Comparison of ENCODE assay signal across 16 cellular contexts in genomic region chr5:151284392-151284967, GRCh38. TPM values are rescaled to one million over a fixed set of nuclear protein-coding genes. Genes with fewer than 3 reads are reported as not detected.
DNase-seq lines count a peak whose midpoint lies in the region; FAIRE-seq and TF ChIP-seq lines count a peak whose summit lies in the region.
"Had no signal": no experiment of that assay in that cellular context is flagged by ENCODE, and none has a peak within 500 bp of the region (broad histone marks: within the 10 kb centered on the region; RNA-seq: fewer than 3 reads in every experiment).

No MANE protein-coding gene starts in this region.

- intact Hi-C loops in activated naive CD4-positive, alpha-beta T cell treated with anti-CD3 and anti-CD28 coated beads for 36 hours (cut with micrococcal nuclease), result loop anchor here (1.0 to 2.0 kb wide), 2 partner anchors 32 to 216 kb away; no protein-coding TSS in a partner anchor

- H3K4me1 ChIP-seq in Loucy (ENCODE audit: insufficient read depth, low read length, poor library complexity, severe bottlenecking) (no peaks in the 10 kb centered on the region), hepatocyte (ENCODE audit: insufficient read depth) (no peaks in the 10 kb centered on the region), small intestine (ENCODE audit: control insufficient read depth in 2 of 2, insufficient read depth in 1 of 2, low read depth in 1 of 2, low read length in 1 of 2) (no peaks in the 10 kb centered on the region)

- H3K27me3 ChIP-seq in Loucy (ENCODE audit: insufficient read depth, low read length, poor library complexity, severe bottlenecking) (no peaks in the 10 kb centered on the region), hepatocyte (no peaks in the 10 kb centered on the region), small intestine (ENCODE audit: control insufficient read depth in 2 of 2, insufficient read depth in 2 of 2, low read length in 2 of 2) (no peaks in the 10 kb centered on the region)

- peak; percentile 30 for DNase-seq in activated naive CD4-positive, alpha-beta T cell treated with anti-CD3 and anti-CD28 coated beads for 36 hours
- no peak for DNase-seq in activated naive CD4-positive, alpha-beta T cell treated with anti-CD3 and anti-CD28 coated beads, Interleukin-2, amount 10 ng/mL, durations not matched to agents 7 days and 5 days
- DNase-seq in chondrocyte (ENCODE audit: low spot score) (no peak), retinal pigment epithelial cell (ENCODE audit: low read depth) (no peak), hepatocyte (ENCODE audit: low spot score) (no peak), small intestine (no peak), mucosa of gallbladder (ENCODE audit: low spot score) (no peak)
- DNase-seq: cerebellar nuclear complex, GOT3, hypothalamus, naive B cell, NCI-H2081 treated with DMSO at 0.1 percent for 48 hours, T-helper 17 cell had no signal

- FAIRE-seq in small intestine (lab: Jason Lieb, UNC), result no peak

- H3K36me3 Mint-ChIP-seq in activated naive CD4-positive, alpha-beta T cell treated with anti-CD3 and anti-CD28 coated beads for 36 hours (ENCODE audit: low read depth), result no peaks in the 10 kb centered on the region
- H3K36me3 Mint-ChIP-seq in activated naive CD4-positive, alpha-beta T cell treated with anti-CD3 and anti-CD28 coated beads, Interleukin-2, amount 10 ng/mL, durations not matched to agents 7 days and 5 days, result no peaks in the 10 kb centered on the region
- no peaks in the 10 kb centered on the region for H3K36me3 Mint-ChIP-seq in chondrocyte (ENCODE audit: low read depth)
- H3K36me3 Mint-ChIP-seq: naive B cell had no signal

- H3K27ac Mint-ChIP-seq in activated naive CD4-positive, alpha-beta T cell treated with anti-CD3 and anti-CD28 coated beads for 36 hours, result no peak overlapping the region
- H3K27ac Mint-ChIP-seq in activated naive CD4-positive, alpha-beta T cell treated with anti-CD3 and anti-CD28 coated beads, Interleukin-2, amount 10 ng/mL, durations not matched to agents 7 days and 5 days, result no peak overlapping the region
- H3K27ac Mint-ChIP-seq in chondrocyte (ENCODE audit: unreplicated experiment), result no peak overlapping the region
- H3K27ac Mint-ChIP-seq: T-helper 17 cell had no signal

- no peaks in the 10 kb centered on the region for H3K27me3 Mint-ChIP-seq in activated naive CD4-positive, alpha-beta T cell treated with anti-CD3 and anti-CD28 coated beads for 36 hours (ENCODE audit: low read depth)
- peaks cover 10% of the 10 kb centered on the region for H3K27me3 Mint-ChIP-seq in activated naive CD4-positive, alpha-beta T cell treated with anti-CD3 and anti-CD28 coated beads, Interleukin-2, amount 10 ng/mL, durations not matched to agents 7 days and 5 days
- H3K27me3 Mint-ChIP-seq in chondrocyte (ENCODE audit: low read depth), result peaks cover 27% of the 10 kb centered on the region
- H3K27me3 Mint-ChIP-seq: naive B cell had no signal

- 40% methylated on average over 8 of the region's 8 CpGs for WGBS in hepatocyte (ENCODE audit: low lambda C conversion rate, missing lambda C conversion rate)
- WGBS in small intestine, 3 donors, result 29 to 30% (median 30%) methylated on average over 8 of the region's 8 CpGs

- H3K9me3 Mint-ChIP-seq in activated naive CD4-positive, alpha-beta T cell treated with anti-CD3 and anti-CD28 coated beads for 36 hours, result no peaks in the 10 kb centered on the region
- H3K9me3 Mint-ChIP-seq in activated naive CD4-positive, alpha-beta T cell treated with anti-CD3 and anti-CD28 coated beads, Interleukin-2, amount 10 ng/mL, durations not matched to agents 7 days and 5 days, result no peaks in the 10 kb centered on the region
- H3K9me3 Mint-ChIP-seq in chondrocyte (ENCODE audit: low read depth), result no peaks in the 10 kb centered on the region
- H3K9me3 Mint-ChIP-seq: naive B cell had no signal

- no peak overlapping the region for H3K9ac ChIP-seq in Loucy (ENCODE audit: low read depth, low read length, poor library complexity, severe bottlenecking)

- TF ChIP-seq CTCF in Loucy (conservative IDR thresholded peaks at IDR 0.05; ENCODE audit: low read length), result peak; percentile 60
- peak; percentile 42 for TF ChIP-seq CTCF in chondrocyte (IDR thresholded peaks at IDR 0.05)
- TF ChIP-seq CTCF in retinal pigment epithelial cell (conservative IDR thresholded peaks at IDR 0.05; ENCODE audit: low read depth, low read length), result peak; percentile 39
- no peak for TF ChIP-seq CTCF in hepatocyte (IDR thresholded peaks at IDR 0.05; ENCODE audit: poor library complexity)

- H3K79me2 ChIP-seq in Loucy (ENCODE audit: insufficient read depth, low read length) (no peaks in the 10 kb centered on the region), hepatocyte (no peaks in the 10 kb centered on the region)

- H3K4me3 Mint-ChIP-seq in activated naive CD4-positive, alpha-beta T cell treated with anti-CD3 and anti-CD28 coated beads for 36 hours, result no peak overlapping the region
- no peak overlapping the region for H3K4me3 Mint-ChIP-seq in activated naive CD4-positive, alpha-beta T cell treated with anti-CD3 and anti-CD28 coated beads, Interleukin-2, amount 10 ng/mL, durations not matched to agents 7 days and 5 days
- no peak overlapping the region for H3K4me3 Mint-ChIP-seq in chondrocyte (ENCODE audit: unreplicated experiment)
- H3K4me3 Mint-ChIP-seq: naive B cell, T-helper 17 cell had no signal

- no peak overlapping the region for H3K27ac ChIP-seq in hepatocyte
- no peak overlapping the region for H3K27ac ChIP-seq in small intestine (ENCODE audit: low read depth in 1 of 2, low read length in 1 of 2)

- no peak overlapping the region for H3K4me3 ChIP-seq in Loucy (ENCODE audit: low read length, poor library complexity, severe bottlenecking)
- H3K4me3 ChIP-seq in retinal pigment epithelial cell (ENCODE audit: low read length), result no peak overlapping the region
- no peak overlapping the region for H3K4me3 ChIP-seq in hepatocyte
- H3K4me3 ChIP-seq in small intestine (ENCODE audit: low read depth in 1 of 2, low read length in 2 of 2), result no peak overlapping the region

- CTCF ChIA-PET in activated naive CD4-positive, alpha-beta T cell treated with anti-CD3 and anti-CD28 coated beads for 36 hours (lab: Charles Lee), result interaction anchor here (0.5 to 1.2 kb wide), 3 partner anchors 13 to 456 kb away, joined by 3 to 6 read pairs (median 3); no protein-coding TSS in a partner anchor
- CTCF ChIA-PET in activated naive CD4-positive, alpha-beta T cell treated with anti-CD3 and anti-CD28 coated beads, Interleukin-2, amount 10 ng/mL, durations not matched to agents 7 days and 5 days (lab: Charles Lee), result no interaction called here

- H3K9me3 ChIP-seq in Loucy (ENCODE audit: insufficient read depth, low read depth, low read length) (no peaks in the 10 kb centered on the region), hepatocyte (ENCODE audit: low read depth) (no peaks in the 10 kb centered on the region), small intestine (ENCODE audit: control insufficient read depth, low read depth) (no peaks in the 10 kb centered on the region)

- H4K20me1 ChIP-seq in Loucy (ENCODE audit: insufficient read depth, low read length, poor library complexity, severe bottlenecking) (no peaks in the 10 kb centered on the region), hepatocyte (ENCODE audit: insufficient read depth, poor library complexity, severe bottlenecking) (no peaks in the 10 kb centered on the region)

- H3K4me1 Mint-ChIP-seq in activated naive CD4-positive, alpha-beta T cell treated with anti-CD3 and anti-CD28 coated beads for 36 hours (ENCODE audit: low read depth), result no peaks in the 10 kb centered on the region
- no peaks in the 10 kb centered on the region for H3K4me1 Mint-ChIP-seq in activated naive CD4-positive, alpha-beta T cell treated with anti-CD3 and anti-CD28 coated beads, Interleukin-2, amount 10 ng/mL, durations not matched to agents 7 days and 5 days
- H3K4me1 Mint-ChIP-seq in chondrocyte (ENCODE audit: low read depth), result no peaks in the 10 kb centered on the region

- H3F3A ChIP-seq in Loucy (ENCODE audit: low read depth), result no peaks in the 10 kb centered on the region

- H2AFZ ChIP-seq in Loucy (ENCODE audit: low read length), result no peak overlapping the region
- no peak overlapping the region for H2AFZ ChIP-seq in hepatocyte

- H3K36me3 ChIP-seq in Loucy (ENCODE audit: insufficient read depth, low read length) (no peaks in the 10 kb centered on the region), hepatocyte (replicated peaks; ENCODE audit: insufficient read depth, low read depth) (no peaks in the 10 kb centered on the region), small intestine (ENCODE audit: control insufficient read depth in 2 of 2, insufficient read depth in 2 of 2, low read length in 2 of 2) (no peaks in the 10 kb centered on the region)

- H3K4me2 ChIP-seq in Loucy (ENCODE audit: low read depth, low read length, poor library complexity, severe bottlenecking), result no peak overlapping the region
- no peak overlapping the region for H3K4me2 ChIP-seq in hepatocyte

- H3K9me2 ChIP-seq in Loucy (replicated peaks; ENCODE audit: low read depth, low read length) (no peaks in the 10 kb centered on the region), hepatocyte (replicated peaks; ENCODE audit: insufficient read depth) (no peaks in the 10 kb centered on the region)

RNA-seq across cellular contexts. Expression of gene SLC36A3, which starts 19.1 kb away (rescaled TPM):
- total RNA-seq in activated naive CD4-positive, alpha-beta T cell treated with anti-CD3 and anti-CD28 coated beads for 36 hours, result not detected
- total RNA-seq in chondrocyte, result not detected in 3 replicates
- total RNA-seq in hepatocyte, result not detected in 2 replicates
- polyA plus RNA-seq in hepatocyte, result not detected in 2 replicates
- polyA plus RNA-seq in small intestine, result not detected
- not detected for total RNA-seq in mucosa of gallbladder
- total RNA-seq: subcutaneous adipose tissue, T-helper 17 cell had no signal
- polyA plus RNA-seq: BJ had no signal

RNA-seq across cellular contexts. Expression of gene GM2A, which starts 31.5 kb away (rescaled TPM):
- 10 to 100 TPM; 21.1 to 21.8 TPM for total RNA-seq in activated naive CD4-positive, alpha-beta T cell treated with anti-CD3 and anti-CD28 coated beads for 36 hours
- 21.4 to 29.1 TPM (median 21.7 TPM) in 3 replicates for total RNA-seq in chondrocyte
- 27.6 and 28.3 TPM in 2 replicates for total RNA-seq in hepatocyte
- polyA plus RNA-seq in hepatocyte, result 11.4 and 14.9 TPM in 2 replicates
- polyA plus RNA-seq in small intestine, result 10 to 100 TPM in 1 of 3 donors, 1 to 10 TPM in 2; 4.0 to 18.1 (median 6.2) TPM
- total RNA-seq in mucosa of gallbladder, result 38.1 TPM
